21 cellular contexts compared by ENCODE assay signal in the genomic region with DNA sequence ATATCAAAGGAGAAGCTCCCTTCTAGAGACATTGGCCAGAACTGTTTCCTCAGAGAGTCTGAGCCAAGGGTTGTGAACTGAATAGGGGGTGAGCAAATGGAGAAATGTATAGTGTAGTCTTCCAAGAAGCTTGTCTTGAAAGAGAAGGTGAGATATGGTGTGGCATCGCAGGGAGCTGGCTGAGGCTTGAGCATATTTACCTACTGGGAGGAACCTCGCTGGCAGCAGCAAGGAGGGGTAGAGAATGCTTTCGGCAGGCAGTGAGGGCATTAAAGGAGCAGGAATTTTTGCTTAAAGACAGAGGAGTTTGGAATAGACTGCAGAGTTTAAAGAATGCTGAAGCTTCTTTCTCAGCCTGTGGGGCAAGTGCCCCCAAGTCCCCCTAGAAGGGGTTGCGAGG. TPM values are rescaled to one million over a fixed set of nuclear protein-coding genes. Genes with fewer than 3 reads are reported as not detected.
A peak's percentile ranks its signal among the peaks of the same experiment; 100 is the strongest.
DNase-seq lines count a peak whose midpoint lies in the region; ATAC-seq and TF ChIP-seq lines count a peak whose summit lies in the region.
"Had no signal": no experiment of that assay in that cellular context is flagged by ENCODE, and none has a peak within 500 bp of the region (broad histone marks: within the 10 kb centered on the region; RNA-seq: fewer than 3 reads in every experiment).

No MANE protein-coding gene starts in this region.

- no peak for TF ChIP-seq CTCF in WI38 (IDR thresholded peaks at IDR 0.05; ENCODE audit: low read depth, low read length)
- no peak for TF ChIP-seq CTCF in neural crest cell (conservative IDR thresholded peaks at IDR 0.05)

- DNase-seq in activated CD4-positive, alpha-beta T cell treated with anti-CD3 and anti-CD28 coated beads, Interleukin-2, amount 10 ng/mL, durations not matched to agents 7 days and 5 days, result no peak
- no peak for DNase-seq in activated CD4-positive, alpha-beta T cell treated with anti-CD3 and anti-CD28 coated beads, Interleukin-2, amount 50 U/mL, for 48 hours
- DNase-seq in DMS53 treated with DMSO at 0.1 percent for 48 hours (lab: John Stamatoyannopoulos, UW; ENCODE audit: unreplicated experiment) (peak; percentile 98), neural crest cell (ENCODE audit: low read depth, low spot score) (no peak), NCI-H2196 (lab: John Stamatoyannopoulos, UW; ENCODE audit: unreplicated experiment) (no peak)
- DNase-seq: activated CD4-positive, alpha-beta T cell treated with anti-CD3 and anti-CD28 coated beads for 1 hour; activated effector memory CD4-positive, alpha-beta T cell treated with anti-CD3 and anti-CD28 coated beads, Interleukin-2, amount 50 U/mL, for 16 hours; DMS79 treated with DMSO at 0.1 percent for 48 hours; GM23248; heart right ventricle; NCI-H1694 treated with DMSO at 0.1 percent for 48 hours; Right ventricle myocardium superior; stimulated activated CD4-positive, alpha-beta T cell treated with anti-CD3 and anti-CD28 coated beads, Interleukin-12 subunit alpha, Interleukin-12 subunit beta, amount 100 ng/mL, for 4 hours; T-helper 17 cell; tibial artery had no signal

- H3K4me1 Mint-ChIP-seq in activated CD4-positive, alpha-beta T cell treated with anti-CD3 and anti-CD28 coated beads, Interleukin-2, amount 10 ng/mL, durations not matched to agents 7 days and 5 days, result peaks cover 21% of the 10 kb centered on the region
- H3K4me1 Mint-ChIP-seq in neural crest cell, result peaks cover 24% of the 10 kb centered on the region
- H3K4me1 Mint-ChIP-seq: CD14-positive monocyte, nephron, T-helper 17 cell had no signal

- no peak for ATAC-seq in GM19397 (IDR thresholded peaks at IDR 0.05; ENCODE audit: unreplicated experiment)
- no peak for ATAC-seq in HG02763 (IDR thresholded peaks at IDR 0.05; ENCODE audit: unreplicated experiment)
- ATAC-seq: T-helper 17 cell had no signal

- peaks cover 8% of the 10 kb centered on the region for H3K27me3 Mint-ChIP-seq in activated CD4-positive, alpha-beta T cell treated with anti-CD3 and anti-CD28 coated beads, Interleukin-2, amount 10 ng/mL, durations not matched to agents 7 days and 5 days
- peaks cover 10% of the 10 kb centered on the region for H3K27me3 Mint-ChIP-seq in neural crest cell (ENCODE audit: low read depth)

- peaks cover 13% of the 10 kb centered on the region for H3K36me3 Mint-ChIP-seq in activated CD4-positive, alpha-beta T cell treated with anti-CD3 and anti-CD28 coated beads, Interleukin-2, amount 10 ng/mL, durations not matched to agents 7 days and 5 days (ENCODE audit: low read depth)
- H3K36me3 Mint-ChIP-seq in neural crest cell (ENCODE audit: low read depth), result no peaks in the 10 kb centered on the region
- H3K36me3 Mint-ChIP-seq: CD14-positive monocyte had no signal

- H3K4me3 ChIP-seq in WI38 (ENCODE audit: low read depth, low read length), result peak overlapping the region; percentile 37; the same call in 1 of the 2 replicates
- H3K4me3 ChIP-seq: A549, GM23248, heart right ventricle, tibial artery had no signal

- H3K9me3 Mint-ChIP-seq in activated CD4-positive, alpha-beta T cell treated with anti-CD3 and anti-CD28 coated beads, Interleukin-2, amount 10 ng/mL, durations not matched to agents 7 days and 5 days, result peaks cover 21% of the 10 kb centered on the region
- H3K9me3 Mint-ChIP-seq in neural crest cell, result peaks cover 2% of the 10 kb centered on the region

- POLR2A ChIA-PET in activated CD4-positive, alpha-beta T cell treated with anti-CD3 and anti-CD28 coated beads, Interleukin-2, amount 10 ng/mL, durations not matched to agents 7 days and 5 days (lab: Charles Lee), result no interaction called here

- H3K27ac Mint-ChIP-seq in activated CD4-positive, alpha-beta T cell treated with anti-CD3 and anti-CD28 coated beads, Interleukin-2, amount 10 ng/mL, durations not matched to agents 7 days and 5 days, result peak overlapping the region; percentile 83
- peak overlapping the region; percentile 7 for H3K27ac Mint-ChIP-seq in neural crest cell (ENCODE audit: unreplicated experiment)
- H3K27ac Mint-ChIP-seq: CD14-positive monocyte, nephron, T-helper 17 cell had no signal

- no peak overlapping the region for H3K4me3 Mint-ChIP-seq in activated CD4-positive, alpha-beta T cell treated with anti-CD3 and anti-CD28 coated beads, Interleukin-2, amount 10 ng/mL, durations not matched to agents 7 days and 5 days
- no peak overlapping the region for H3K4me3 Mint-ChIP-seq in neural crest cell
- H3K4me3 Mint-ChIP-seq: CD14-positive monocyte, nephron, T-helper 17 cell had no signal

- CTCF ChIA-PET in activated CD4-positive, alpha-beta T cell treated with anti-CD3 and anti-CD28 coated beads, Interleukin-2, amount 10 ng/mL, durations not matched to agents 7 days and 5 days (lab: Charles Lee), result no interaction called here

RNA-seq across cellular contexts. Expression of gene PRMT8, which starts 59.3 kb away (rescaled TPM):
- total RNA-seq in activated CD4-positive, alpha-beta T cell treated with anti-CD3 and anti-CD28 coated beads, Interleukin-2, amount 10 ng/mL, durations not matched to agents 7 days and 5 days, result not detected
- total RNA-seq in neural crest cell, result 11.7 and 12.2 TPM in 2 replicates
- total RNA-seq: GM23248, Right ventricle myocardium superior, T-helper 17 cell had no signal

Comparison
In these comparisons a context has a peak if more than half of its experiments do, and no peak if none do; other contexts are left out.
1. RNA of gene PRMT8, which starts 59.3 kb away (total RNA-seq): 11.7 to 12.2 TPM in neural crest cell; not detected in activated CD4-positive, alpha-beta T cell treated with anti-CD3 and anti-CD28 coated beads, Interleukin-2, amount 10 ng/mL, durations not matched to agents 7 days and 5 days; every median in the first group is over 10 times any median in the second.